ENCODE assay signal across 1 cellular context in the genomic region with DNA sequence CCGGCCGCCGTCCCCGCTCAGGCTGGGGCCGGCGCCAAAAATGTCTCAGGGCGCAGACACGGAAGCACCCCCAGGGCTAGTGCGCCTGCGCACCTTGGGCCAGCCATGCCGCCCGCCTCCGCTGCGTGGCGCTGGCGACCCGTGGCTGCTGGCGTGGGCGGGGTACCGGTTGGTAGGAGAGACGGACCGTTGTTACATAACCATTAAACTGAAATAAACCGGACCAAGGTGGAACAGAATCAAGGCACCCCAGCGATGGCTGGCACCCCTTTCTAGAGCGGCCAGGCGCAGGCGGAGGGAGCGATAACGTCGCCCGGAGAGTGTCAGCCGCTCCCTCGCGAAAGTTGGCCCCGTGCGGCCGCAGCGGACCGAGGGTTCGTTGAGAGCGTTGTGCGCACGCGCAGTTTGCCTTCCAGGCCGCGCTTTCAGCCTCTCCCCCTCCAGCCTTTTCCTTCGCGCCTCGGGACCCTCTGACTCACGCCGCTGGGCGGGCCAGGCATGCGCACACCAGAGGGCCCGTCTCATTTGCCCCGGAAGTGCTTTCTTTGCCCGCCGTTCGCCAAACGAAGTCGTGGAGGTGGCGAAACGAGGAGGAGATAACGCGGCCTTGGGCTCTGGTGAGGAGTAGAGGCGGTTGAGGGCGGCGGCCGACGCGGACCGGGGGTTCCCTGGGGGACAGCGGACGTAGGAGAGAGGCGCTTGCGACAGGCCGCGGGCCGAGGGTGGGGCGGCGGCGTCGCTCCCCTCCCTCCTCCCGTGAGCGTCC.
A peak's percentile ranks its signal among the peaks of the same experiment; 100 is the strongest.
TF ChIP-seq lines count a peak whose summit lies in the region.

A gene with protein sequence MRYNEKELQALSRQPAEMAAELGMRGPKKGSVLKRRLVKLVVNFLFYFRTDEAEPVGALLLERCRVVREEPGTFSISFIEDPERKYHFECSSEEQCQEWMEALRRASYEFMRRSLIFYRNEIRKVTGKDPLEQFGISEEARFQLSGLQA (minus strand): TSS at position 45 of the 766 bp plus-strand sequence. CDS start 81 bp downstream, outside the sequence.
A gene with protein sequence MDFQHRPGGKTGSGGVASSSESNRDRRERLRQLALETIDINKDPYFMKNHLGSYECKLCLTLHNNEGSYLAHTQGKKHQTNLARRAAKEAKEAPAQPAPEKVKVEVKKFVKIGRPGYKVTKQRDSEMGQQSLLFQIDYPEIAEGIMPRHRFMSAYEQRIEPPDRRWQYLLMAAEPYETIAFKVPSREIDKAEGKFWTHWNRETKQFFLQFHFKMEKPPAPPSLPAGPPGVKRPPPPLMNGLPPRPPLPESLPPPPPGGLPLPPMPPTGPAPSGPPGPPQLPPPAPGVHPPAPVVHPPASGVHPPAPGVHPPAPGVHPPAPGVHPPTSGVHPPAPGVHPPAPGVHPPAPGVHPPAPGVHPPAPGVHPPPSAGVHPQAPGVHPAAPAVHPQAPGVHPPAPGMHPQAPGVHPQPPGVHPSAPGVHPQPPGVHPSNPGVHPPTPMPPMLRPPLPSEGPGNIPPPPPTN (plus strand): TSS at position 540 of the 766 bp plus-strand sequence. CDS start 6,595 bp downstream, outside the sequence.

TF ChIP-seq in GM12878, 131 proteins besides CTCF, POLR2A, EP300 and RAD21 (continued from another document and continues in another):
- TF ChIP-seq, protein P1, sequence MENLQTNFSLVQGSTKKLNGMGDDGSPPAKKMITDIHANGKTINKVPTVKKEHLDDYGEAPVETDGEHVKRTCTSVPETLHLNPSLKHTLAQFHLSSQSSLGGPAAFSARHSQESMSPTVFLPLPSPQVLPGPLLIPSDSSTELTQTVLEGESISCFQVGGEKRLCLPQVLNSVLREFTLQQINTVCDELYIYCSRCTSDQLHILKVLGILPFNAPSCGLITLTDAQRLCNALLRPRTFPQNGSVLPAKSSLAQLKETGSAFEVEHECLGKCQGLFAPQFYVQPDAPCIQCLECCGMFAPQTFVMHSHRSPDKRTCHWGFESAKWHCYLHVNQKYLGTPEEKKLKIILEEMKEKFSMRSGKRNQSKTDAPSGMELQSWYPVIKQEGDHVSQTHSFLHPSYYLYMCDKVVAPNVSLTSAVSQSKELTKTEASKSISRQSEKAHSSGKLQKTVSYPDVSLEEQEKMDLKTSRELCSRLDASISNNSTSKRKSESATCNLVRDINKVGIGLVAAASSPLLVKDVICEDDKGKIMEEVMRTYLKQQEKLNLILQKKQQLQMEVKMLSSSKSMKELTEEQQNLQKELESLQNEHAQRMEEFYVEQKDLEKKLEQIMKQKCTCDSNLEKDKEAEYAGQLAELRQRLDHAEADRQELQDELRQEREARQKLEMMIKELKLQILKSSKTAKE (IDR thresholded peaks at IDR 0.05; ENCODE audit: low read depth, poor library complexity, severe bottlenecking): no peak
- TF ChIP-seq, protein P2, sequence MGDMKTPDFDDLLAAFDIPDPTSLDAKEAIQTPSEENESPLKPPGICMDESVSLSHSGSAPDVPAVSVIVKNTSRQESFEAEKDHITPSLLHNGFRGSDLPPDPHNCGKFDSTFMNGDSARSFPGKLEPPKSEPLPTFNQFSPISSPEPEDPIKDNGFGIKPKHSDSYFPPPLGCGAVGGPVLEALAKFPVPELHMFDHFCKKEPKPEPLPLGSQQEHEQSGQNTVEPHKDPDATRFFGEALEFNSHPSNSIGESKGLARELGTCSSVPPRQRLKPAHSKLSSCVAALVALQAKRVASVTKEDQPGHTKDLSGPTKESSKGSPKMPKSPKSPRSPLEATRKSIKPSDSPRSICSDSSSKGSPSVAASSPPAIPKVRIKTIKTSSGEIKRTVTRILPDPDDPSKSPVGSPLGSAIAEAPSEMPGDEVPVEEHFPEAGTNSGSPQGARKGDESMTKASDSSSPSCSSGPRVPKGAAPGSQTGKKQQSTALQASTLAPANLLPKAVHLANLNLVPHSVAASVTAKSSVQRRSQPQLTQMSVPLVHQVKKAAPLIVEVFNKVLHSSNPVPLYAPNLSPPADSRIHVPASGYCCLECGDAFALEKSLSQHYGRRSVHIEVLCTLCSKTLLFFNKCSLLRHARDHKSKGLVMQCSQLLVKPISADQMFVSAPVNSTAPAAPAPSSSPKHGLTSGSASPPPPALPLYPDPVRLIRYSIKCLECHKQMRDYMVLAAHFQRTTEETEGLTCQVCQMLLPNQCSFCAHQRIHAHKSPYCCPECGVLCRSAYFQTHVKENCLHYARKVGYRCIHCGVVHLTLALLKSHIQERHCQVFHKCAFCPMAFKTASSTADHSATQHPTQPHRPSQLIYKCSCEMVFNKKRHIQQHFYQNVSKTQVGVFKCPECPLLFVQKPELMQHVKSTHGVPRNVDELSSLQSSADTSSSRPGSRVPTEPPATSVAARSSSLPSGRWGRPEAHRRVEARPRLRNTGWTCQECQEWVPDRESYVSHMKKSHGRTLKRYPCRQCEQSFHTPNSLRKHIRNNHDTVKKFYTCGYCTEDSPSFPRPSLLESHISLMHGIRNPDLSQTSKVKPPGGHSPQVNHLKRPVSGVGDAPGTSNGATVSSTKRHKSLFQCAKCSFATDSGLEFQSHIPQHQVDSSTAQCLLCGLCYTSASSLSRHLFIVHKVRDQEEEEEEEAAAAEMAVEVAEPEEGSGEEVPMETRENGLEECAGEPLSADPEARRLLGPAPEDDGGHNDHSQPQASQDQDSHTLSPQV (IDR thresholded peaks at IDR 0.05): peak; percentile 86
- TF ChIP-seq, protein P3, sequence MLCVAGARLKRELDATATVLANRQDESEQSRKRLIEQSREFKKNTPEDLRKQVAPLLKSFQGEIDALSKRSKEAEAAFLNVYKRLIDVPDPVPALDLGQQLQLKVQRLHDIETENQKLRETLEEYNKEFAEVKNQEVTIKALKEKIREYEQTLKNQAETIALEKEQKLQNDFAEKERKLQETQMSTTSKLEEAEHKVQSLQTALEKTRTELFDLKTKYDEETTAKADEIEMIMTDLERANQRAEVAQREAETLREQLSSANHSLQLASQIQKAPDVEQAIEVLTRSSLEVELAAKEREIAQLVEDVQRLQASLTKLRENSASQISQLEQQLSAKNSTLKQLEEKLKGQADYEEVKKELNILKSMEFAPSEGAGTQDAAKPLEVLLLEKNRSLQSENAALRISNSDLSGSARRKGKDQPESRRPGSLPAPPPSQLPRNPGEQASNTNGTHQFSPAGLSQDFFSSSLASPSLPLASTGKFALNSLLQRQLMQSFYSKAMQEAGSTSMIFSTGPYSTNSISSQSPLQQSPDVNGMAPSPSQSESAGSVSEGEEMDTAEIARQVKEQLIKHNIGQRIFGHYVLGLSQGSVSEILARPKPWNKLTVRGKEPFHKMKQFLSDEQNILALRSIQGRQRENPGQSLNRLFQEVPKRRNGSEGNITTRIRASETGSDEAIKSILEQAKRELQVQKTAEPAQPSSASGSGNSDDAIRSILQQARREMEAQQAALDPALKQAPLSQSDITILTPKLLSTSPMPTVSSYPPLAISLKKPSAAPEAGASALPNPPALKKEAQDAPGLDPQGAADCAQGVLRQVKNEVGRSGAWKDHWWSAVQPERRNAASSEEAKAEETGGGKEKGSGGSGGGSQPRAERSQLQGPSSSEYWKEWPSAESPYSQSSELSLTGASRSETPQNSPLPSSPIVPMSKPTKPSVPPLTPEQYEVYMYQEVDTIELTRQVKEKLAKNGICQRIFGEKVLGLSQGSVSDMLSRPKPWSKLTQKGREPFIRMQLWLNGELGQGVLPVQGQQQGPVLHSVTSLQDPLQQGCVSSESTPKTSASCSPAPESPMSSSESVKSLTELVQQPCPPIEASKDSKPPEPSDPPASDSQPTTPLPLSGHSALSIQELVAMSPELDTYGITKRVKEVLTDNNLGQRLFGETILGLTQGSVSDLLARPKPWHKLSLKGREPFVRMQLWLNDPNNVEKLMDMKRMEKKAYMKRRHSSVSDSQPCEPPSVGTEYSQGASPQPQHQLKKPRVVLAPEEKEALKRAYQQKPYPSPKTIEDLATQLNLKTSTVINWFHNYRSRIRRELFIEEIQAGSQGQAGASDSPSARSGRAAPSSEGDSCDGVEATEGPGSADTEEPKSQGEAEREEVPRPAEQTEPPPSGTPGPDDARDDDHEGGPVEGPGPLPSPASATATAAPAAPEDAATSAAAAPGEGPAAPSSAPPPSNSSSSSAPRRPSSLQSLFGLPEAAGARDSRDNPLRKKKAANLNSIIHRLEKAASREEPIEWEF (IDR thresholded peaks at IDR 0.05; ENCODE audit: insufficient replicate concordance, low read depth, low read length): no peak
- TF ChIP-seq HCFC1 (IDR thresholded peaks at IDR 0.05; ENCODE audit: low read length) (peak; percentile 71), ETV6 (conservative IDR thresholded peaks at IDR 0.05 in 1 of 2, IDR thresholded peaks at IDR 0.05 in 1 of 2; ENCODE audit: borderline replicate concordance in 1 of 2, low read depth in 1 of 2) (no peak), TCF3 (IDR thresholded peaks at IDR 0.05; ENCODE audit: borderline replicate concordance, insufficient read depth, low read depth, low read length) (no peak), MXI1 (IDR thresholded peaks at IDR 0.05; ENCODE audit: low read depth, low read length) (peak; percentile 100), CBFB (IDR thresholded peaks at IDR 0.05; ENCODE audit: low read depth) (peak; percentile 51), BACH1 (IDR thresholded peaks at IDR 0.05; ENCODE audit: borderline replicate concordance) (peak; percentile 33; the same call in 1 of the 2 replicates), EED (IDR thresholded peaks at IDR 0.05; ENCODE audit: low read depth) (no peak), DPF2 (IDR thresholded peaks at IDR 0.05) (peak; percentile 84), HDGF (IDR thresholded peaks at IDR 0.05) (peak; percentile 95), IKZF2 (IDR thresholded peaks at IDR 0.05) (peak in 1 of 2 experiments; percentile 35; a peak in 1 of 4 replicates), SPI1 (IDR thresholded peaks at IDR 0.05; ENCODE audit: borderline replicate concordance, insufficient read depth, low read depth, low read length) (0 out of 2 replicates have a peak, but pooled peaks have one; percentile 5), FOXM1 (IDR thresholded peaks at IDR 0.05; ENCODE audit: low read depth, low read length) (no peak), CHD1 (IDR thresholded peaks at IDR 0.05; ENCODE audit: low read depth, low read length) (no peak), IRF4 (IDR thresholded peaks at IDR 0.05; ENCODE audit: low read depth, low read length) (no peak), ZNF207 (IDR thresholded peaks at IDR 0.05; ENCODE audit: borderline replicate concordance) (peak; percentile 99), SUPT20H (IDR thresholded peaks at IDR 0.05; ENCODE audit: borderline replicate concordance, control insufficient read depth, low read depth, low read length) (no peak), POLR2AphosphoS5 (IDR thresholded peaks at IDR 0.05; ENCODE audit: low read length) (peak; percentile 79), ESRRA (IDR thresholded peaks at IDR 0.05; ENCODE audit: low read length) (no peak), SMAD5 (IDR thresholded peaks at IDR 0.05; ENCODE audit: low read depth) (peak; percentile 71; the same call in 1 of the 2 replicates), TCF7 (IDR thresholded peaks at IDR 0.05; ENCODE audit: borderline replicate concordance) (no peak), MTA3 (IDR thresholded peaks at IDR 0.05; ENCODE audit: borderline replicate concordance, low read length) (no peak)
- TF ChIP-seq, protein P4, sequence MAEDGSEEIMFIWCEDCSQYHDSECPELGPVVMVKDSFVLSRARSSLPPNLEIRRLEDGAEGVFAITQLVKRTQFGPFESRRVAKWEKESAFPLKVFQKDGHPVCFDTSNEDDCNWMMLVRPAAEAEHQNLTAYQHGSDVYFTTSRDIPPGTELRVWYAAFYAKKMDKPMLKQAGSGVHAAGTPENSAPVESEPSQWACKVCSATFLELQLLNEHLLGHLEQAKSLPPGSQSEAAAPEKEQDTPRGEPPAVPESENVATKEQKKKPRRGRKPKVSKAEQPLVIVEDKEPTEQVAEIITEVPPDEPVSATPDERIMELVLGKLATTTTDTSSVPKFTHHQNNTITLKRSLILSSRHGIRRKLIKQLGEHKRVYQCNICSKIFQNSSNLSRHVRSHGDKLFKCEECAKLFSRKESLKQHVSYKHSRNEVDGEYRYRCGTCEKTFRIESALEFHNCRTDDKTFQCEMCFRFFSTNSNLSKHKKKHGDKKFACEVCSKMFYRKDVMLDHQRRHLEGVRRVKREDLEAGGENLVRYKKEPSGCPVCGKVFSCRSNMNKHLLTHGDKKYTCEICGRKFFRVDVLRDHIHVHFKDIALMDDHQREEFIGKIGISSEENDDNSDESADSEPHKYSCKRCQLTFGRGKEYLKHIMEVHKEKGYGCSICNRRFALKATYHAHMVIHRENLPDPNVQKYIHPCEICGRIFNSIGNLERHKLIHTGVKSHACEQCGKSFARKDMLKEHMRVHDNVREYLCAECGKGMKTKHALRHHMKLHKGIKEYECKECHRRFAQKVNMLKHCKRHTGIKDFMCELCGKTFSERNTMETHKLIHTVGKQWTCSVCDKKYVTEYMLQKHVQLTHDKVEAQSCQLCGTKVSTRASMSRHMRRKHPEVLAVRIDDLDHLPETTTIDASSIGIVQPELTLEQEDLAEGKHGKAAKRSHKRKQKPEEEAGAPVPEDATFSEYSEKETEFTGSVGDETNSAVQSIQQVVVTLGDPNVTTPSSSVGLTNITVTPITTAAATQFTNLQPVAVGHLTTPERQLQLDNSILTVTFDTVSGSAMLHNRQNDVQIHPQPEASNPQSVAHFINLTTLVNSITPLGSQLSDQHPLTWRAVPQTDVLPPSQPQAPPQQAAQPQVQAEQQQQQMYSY (CRISPR knock-in tag; IDR thresholded peaks at IDR 0.05): no peak
- TF ChIP-seq, protein P5, sequence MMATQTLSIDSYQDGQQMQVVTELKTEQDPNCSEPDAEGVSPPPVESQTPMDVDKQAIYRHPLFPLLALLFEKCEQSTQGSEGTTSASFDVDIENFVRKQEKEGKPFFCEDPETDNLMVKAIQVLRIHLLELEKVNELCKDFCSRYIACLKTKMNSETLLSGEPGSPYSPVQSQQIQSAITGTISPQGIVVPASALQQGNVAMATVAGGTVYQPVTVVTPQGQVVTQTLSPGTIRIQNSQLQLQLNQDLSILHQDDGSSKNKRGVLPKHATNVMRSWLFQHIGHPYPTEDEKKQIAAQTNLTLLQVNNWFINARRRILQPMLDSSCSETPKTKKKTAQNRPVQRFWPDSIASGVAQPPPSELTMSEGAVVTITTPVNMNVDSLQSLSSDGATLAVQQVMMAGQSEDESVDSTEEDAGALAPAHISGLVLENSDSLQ (IDR thresholded peaks at IDR 0.05): peak; percentile 6; the same call in 1 of the 2 replicates
- TF ChIP-seq, protein P6, sequence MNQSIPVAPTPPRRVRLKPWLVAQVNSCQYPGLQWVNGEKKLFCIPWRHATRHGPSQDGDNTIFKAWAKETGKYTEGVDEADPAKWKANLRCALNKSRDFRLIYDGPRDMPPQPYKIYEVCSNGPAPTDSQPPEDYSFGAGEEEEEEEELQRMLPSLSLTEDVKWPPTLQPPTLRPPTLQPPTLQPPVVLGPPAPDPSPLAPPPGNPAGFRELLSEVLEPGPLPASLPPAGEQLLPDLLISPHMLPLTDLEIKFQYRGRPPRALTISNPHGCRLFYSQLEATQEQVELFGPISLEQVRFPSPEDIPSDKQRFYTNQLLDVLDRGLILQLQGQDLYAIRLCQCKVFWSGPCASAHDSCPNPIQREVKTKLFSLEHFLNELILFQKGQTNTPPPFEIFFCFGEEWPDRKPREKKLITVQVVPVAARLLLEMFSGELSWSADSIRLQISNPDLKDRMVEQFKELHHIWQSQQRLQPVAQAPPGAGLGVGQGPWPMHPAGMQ (IDR thresholded peaks at IDR 0.05; ENCODE audit: borderline replicate concordance): no peak
- TF ChIP-seq, protein P7, sequence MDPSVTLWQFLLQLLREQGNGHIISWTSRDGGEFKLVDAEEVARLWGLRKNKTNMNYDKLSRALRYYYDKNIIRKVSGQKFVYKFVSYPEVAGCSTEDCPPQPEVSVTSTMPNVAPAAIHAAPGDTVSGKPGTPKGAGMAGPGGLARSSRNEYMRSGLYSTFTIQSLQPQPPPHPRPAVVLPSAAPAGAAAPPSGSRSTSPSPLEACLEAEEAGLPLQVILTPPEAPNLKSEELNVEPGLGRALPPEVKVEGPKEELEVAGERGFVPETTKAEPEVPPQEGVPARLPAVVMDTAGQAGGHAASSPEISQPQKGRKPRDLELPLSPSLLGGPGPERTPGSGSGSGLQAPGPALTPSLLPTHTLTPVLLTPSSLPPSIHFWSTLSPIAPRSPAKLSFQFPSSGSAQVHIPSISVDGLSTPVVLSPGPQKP (IDR thresholded peaks at IDR 0.05; ENCODE audit: low read depth, low read length): no peak
